13 cellular contexts compared by ENCODE assay signal in the genomic region with DNA sequence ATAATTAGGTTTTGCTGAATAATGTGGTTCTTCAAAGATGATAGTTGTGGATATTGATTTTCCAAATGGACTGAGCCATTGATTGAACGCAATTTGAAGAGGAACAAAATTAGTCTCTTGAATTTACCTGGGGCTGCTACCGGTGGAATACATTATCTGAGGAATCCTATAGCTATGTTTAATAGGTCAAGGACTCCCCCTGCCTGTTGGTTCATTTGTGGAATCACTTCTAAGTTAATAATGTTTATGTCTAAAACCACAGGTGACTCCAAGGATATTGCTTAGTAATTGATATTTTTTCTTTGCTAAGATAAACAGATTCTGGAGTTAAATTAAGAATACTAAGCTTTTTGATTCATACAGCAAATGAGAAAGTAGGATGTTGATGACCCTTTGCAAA.
A peak's percentile ranks its signal among the peaks of the same experiment; 100 is the strongest.
DNase-seq lines count a peak whose midpoint lies in the region; ATAC-seq, FAIRE-seq and TF ChIP-seq lines count a peak whose summit lies in the region.
"Had no signal": no experiment of that assay in that cellular context is flagged by ENCODE, and none has a peak within 500 bp of the region (broad histone marks: within the 10 kb centered on the region; RNA-seq: fewer than 3 reads in every experiment).

No MANE protein-coding gene starts in this region.

- H3K27me3 Mint-ChIP-seq in T-helper 2 cell treated with Interferon-gamma antibody and Interleukin-4, amounts not matched to agents 5 μg/mL and 100 μg/mL, for 36 hours (ENCODE audit: low read depth): no peaks in the 10 kb centered on the region
- H3K27me3 Mint-ChIP-seq: stimulated activated naive CD8-positive, alpha-beta T cell treated with anti-CD3 and anti-CD28 coated beads, Interleukin-15, amount 100 ng/mL, for 72 hours had no signal

- no peaks in the 10 kb centered on the region for H3K4me1 Mint-ChIP-seq in T-helper 2 cell treated with Interferon-gamma antibody and Interleukin-4, amounts not matched to agents 5 μg/mL and 100 μg/mL, for 36 hours (ENCODE audit: low read depth)
- H3K4me1 Mint-ChIP-seq: stimulated activated naive CD8-positive, alpha-beta T cell treated with anti-CD3 and anti-CD28 coated beads, Interleukin-15, amount 100 ng/mL, for 72 hours had no signal

- peaks cover 16% of the 10 kb centered on the region for H3K9me3 Mint-ChIP-seq in T-helper 2 cell treated with Interferon-gamma antibody and Interleukin-4, amounts not matched to agents 5 μg/mL and 100 μg/mL, for 36 hours

- H3K4me3 Mint-ChIP-seq in T-helper 2 cell treated with Interferon-gamma antibody and Interleukin-4, amounts not matched to agents 5 μg/mL and 100 μg/mL, for 36 hours: no peak overlapping the region
- H3K4me3 Mint-ChIP-seq: stimulated activated naive CD8-positive, alpha-beta T cell treated with anti-CD3 and anti-CD28 coated beads, Interleukin-15, amount 100 ng/mL, for 72 hours had no signal

- DNase-seq in D341Med (ENCODE audit: low spot score): peak; percentile 28
- peak; percentile 6 to 11 for DNase-seq in Kasumi-1 (lab: John Stamatoyannopoulos, UW)
- no peak for DNase-seq in RWPE2 (ENCODE audit: low spot score)
- DNase-seq in kidney: no peak
- DNase-seq in T-helper 2 cell treated with Interferon-gamma antibody and Interleukin-4, amounts not matched to agents 5 μg/mL and 100 μg/mL, for 36 hours (ENCODE audit: low spot score): no peak
- DNase-seq in NCI-H510A (lab: John Stamatoyannopoulos, UW): no peak
- DNase-seq: central memory CD4-positive, alpha-beta T cell; islet precursor cell; nucleus accumbens; stimulated activated naive CD8-positive, alpha-beta T cell treated with anti-CD3 and anti-CD28 coated beads, Interleukin-15, amount 100 ng/mL, for 72 hours had no signal

- TF ChIP-seq CTCF in RWPE2 (IDR thresholded peaks at IDR 0.05; ENCODE audit: poor library complexity, severe bottlenecking) (peak; percentile 31), kidney (IDR thresholded peaks at IDR 0.05; ENCODE audit: borderline replicate concordance, extremely low read depth, insufficient read depth) (peak; percentile 20)

- H3K27me3 ChIP-seq in RWPE2 (ENCODE audit: insufficient read depth, poor library complexity, severe bottlenecking): no peaks in the 10 kb centered on the region

- no peaks in the 10 kb centered on the region for H3K36me3 Mint-ChIP-seq in T-helper 2 cell treated with Interferon-gamma antibody and Interleukin-4, amounts not matched to agents 5 μg/mL and 100 μg/mL, for 36 hours (ENCODE audit: low read depth)

- H3K9me3 ChIP-seq in RWPE2 (ENCODE audit: severe bottlenecking): no peaks in the 10 kb centered on the region
- H3K9me3 ChIP-seq in kidney (ENCODE audit: control insufficient read depth in 1 of 2, low read length in 2 of 2): no peaks in the 10 kb centered on the region

- H3K9ac ChIP-seq in kidney (ENCODE audit: low read length in 2 of 2): no peak overlapping the region

- H3K4me3 ChIP-seq in RWPE2 (ENCODE audit: severe bottlenecking): no peak overlapping the region
- no peak overlapping the region for H3K4me3 ChIP-seq in kidney (ENCODE audit: low read length in 2 of 2)

- no peak overlapping the region for H3K27ac Mint-ChIP-seq in T-helper 2 cell treated with Interferon-gamma antibody and Interleukin-4, amounts not matched to agents 5 μg/mL and 100 μg/mL, for 36 hours
- H3K27ac Mint-ChIP-seq: stimulated activated naive CD8-positive, alpha-beta T cell treated with anti-CD3 and anti-CD28 coated beads, Interleukin-15, amount 100 ng/mL, for 72 hours had no signal

- H3K27ac ChIP-seq in RWPE2 (ENCODE audit: poor library complexity, severe bottlenecking) (no peak overlapping the region), kidney (ENCODE audit: low read depth in 2 of 2, low read length in 2 of 2) (no peak overlapping the region)

- H3K36me3 ChIP-seq in RWPE2 (ENCODE audit: low read depth) (no peaks in the 10 kb centered on the region), kidney (ENCODE audit: control insufficient read depth in 1 of 2, insufficient read depth in 2 of 2, low read length in 2 of 2) (no peaks in the 10 kb centered on the region)

- no peak for FAIRE-seq in kidney (lab: Jason Lieb, UNC)
- FAIRE-seq: GM18507 had no signal

- ATAC-seq in RWPE2 (ENCODE audit: low read depth): no peak
- ATAC-seq in HG03280 (IDR thresholded peaks at IDR 0.05; ENCODE audit: unreplicated experiment): no peak
- ATAC-seq in HG03457 (IDR thresholded peaks at IDR 0.05; ENCODE audit: unreplicated experiment): no peak
- ATAC-seq: stimulated activated naive CD8-positive, alpha-beta T cell treated with anti-CD3 and anti-CD28 coated beads, Interleukin-15, amount 100 ng/mL, for 72 hours had no signal

- no peaks in the 10 kb centered on the region for H3K4me1 ChIP-seq in RWPE2 (ENCODE audit: insufficient read depth, poor library complexity, severe bottlenecking)
- H3K4me1 ChIP-seq in kidney (ENCODE audit: control insufficient read depth in 1 of 2, insufficient read depth in 1 of 2, low read depth in 1 of 2, low read length in 2 of 2): no peaks in the 10 kb centered on the region

- intact Hi-C loops in kidney (cut with DNase I): no loop called here

Comparison
In these comparisons a context has a peak if more than half of its experiments do, and no peak if none do; other contexts are left out.
1. DNase-seq: peak in D341Med (single experiment) and Kasumi-1 (2 of 2); none in RWPE2 (single experiment), kidney (single experiment), T-helper 2 cell treated with Interferon-gamma antibody and Interleukin-4, amounts not matched to agents 5 μg/mL and 100 μg/mL, for 36 hours (single experiment) and NCI-H510A (single experiment).